2 cellular contexts compared by ENCODE assay signal in the genomic region with DNA sequence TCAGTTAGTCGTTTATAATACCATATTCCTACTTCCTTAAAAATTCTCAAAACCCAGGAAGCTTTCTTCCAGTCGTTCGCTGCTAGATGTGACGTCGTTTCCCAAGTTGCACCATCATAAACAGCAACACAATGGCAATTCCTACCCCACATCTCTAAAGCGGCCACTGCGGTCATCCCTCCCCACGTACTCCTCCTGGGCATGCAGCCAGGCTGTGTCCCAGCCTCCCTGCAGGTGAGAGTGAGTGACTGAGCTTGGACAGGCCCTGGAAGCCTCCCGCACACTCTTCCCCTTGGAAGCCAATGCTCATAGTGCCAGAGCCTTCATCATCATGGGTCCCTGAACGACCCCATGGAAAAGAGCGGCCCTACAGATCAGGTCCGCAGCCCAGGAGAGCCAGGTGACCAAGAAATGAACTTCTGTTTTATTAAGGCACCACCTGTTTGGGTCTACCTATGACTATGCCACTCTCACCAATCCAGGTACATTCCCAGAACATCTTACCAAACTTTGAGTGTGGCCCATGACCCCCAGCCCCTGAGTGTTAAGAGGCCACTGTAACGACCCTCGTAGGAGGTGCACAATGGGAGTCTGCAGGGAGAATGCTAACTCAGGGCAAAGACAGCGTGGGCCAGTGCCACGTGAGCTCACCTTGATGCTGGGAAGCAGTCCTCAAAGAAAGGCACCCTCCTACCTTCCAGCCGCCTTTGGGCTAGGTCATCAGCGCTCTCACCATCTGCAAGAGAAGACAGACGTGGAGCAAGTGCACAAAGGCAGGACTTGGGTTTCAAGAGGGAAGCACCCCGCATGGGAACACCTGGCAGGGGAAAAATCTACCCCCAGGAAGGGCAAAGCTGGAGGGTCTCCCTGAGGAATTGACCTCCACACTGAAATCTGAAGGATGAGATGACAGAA.
TF ChIP-seq lines count a peak whose summit lies in the region.

No MANE protein-coding gene starts in this region.

TF ChIP-seq in SK-N-SH, 30 proteins besides CTCF, POLR2A, EP300 and RAD21 (continued from another document):
- TF ChIP-seq SMC3 (IDR thresholded peaks at IDR 0.05; ENCODE audit: low read depth, low read length), result no peak
- no peak for TF ChIP-seq GATA2 (CRISPR knock-in tag; IDR thresholded peaks at IDR 0.05)

TF ChIP-seq in SK-N-SH treated with all-trans-retinoic acid at 6 μM for 48 hours, 23 proteins besides CTCF, POLR2A, EP300 and RAD21 (continued from another document):
- TF ChIP-seq, protein P1, sequence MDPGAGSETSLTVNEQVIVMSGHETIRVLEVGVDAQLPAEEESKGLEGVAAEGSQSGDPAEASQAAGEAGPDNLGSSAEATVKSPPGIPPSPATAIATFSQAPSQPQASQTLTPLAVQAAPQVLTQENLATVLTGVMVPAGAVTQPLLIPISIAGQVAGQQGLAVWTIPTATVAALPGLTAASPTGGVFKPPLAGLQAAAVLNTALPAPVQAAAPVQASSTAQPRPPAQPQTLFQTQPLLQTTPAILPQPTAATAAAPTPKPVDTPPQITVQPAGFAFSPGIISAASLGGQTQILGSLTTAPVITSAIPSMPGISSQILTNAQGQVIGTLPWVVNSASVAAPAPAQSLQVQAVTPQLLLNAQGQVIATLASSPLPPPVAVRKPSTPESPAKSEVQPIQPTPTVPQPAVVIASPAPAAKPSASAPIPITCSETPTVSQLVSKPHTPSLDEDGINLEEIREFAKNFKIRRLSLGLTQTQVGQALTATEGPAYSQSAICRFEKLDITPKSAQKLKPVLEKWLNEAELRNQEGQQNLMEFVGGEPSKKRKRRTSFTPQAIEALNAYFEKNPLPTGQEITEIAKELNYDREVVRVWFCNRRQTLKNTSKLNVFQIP (CRISPR knock-in tag; IDR thresholded peaks at IDR 0.05; ENCODE audit: borderline replicate concordance, low read depth), result no peak
- TF ChIP-seq GLIS3 (CRISPR knock-in tag; IDR thresholded peaks at IDR 0.05), result no peak
- TF ChIP-seq CSRNP3 (CRISPR knock-in tag; IDR thresholded peaks at IDR 0.05), result no peak
- no peak for TF ChIP-seq TOX (CRISPR knock-in tag; IDR thresholded peaks at IDR 0.05; ENCODE audit: borderline replicate concordance)
- TF ChIP-seq CSDC2 (CRISPR knock-in tag; IDR thresholded peaks at IDR 0.05), result no peak
- TF ChIP-seq OSR1 (CRISPR knock-in tag; IDR thresholded peaks at IDR 0.05), result no peak
- no peak for TF ChIP-seq ZNF70 (CRISPR knock-in tag; IDR thresholded peaks at IDR 0.05)
- TF ChIP-seq ZFP3 (CRISPR knock-in tag; IDR thresholded peaks at IDR 0.05), result no peak
- TF ChIP-seq PATZ1 (CRISPR knock-in tag; IDR thresholded peaks at IDR 0.05; ENCODE audit: borderline replicate concordance), result no peak
- no peak for TF ChIP-seq ZC3H10 (CRISPR knock-in tag; IDR thresholded peaks at IDR 0.05)
